In genomic region chr12:77299910-77300772, GRCh38 we compare ENCODE assay signal across 13 cellular contexts.
DNase-seq lines count a peak whose midpoint lies in the region; ATAC-seq, FAIRE-seq and TF ChIP-seq lines count a peak whose summit lies in the region.
"Had no signal": no experiment of that assay in that cellular context is flagged by ENCODE, and none has a peak within 500 bp of the region (broad histone marks: within the 10 kb centered on the region; RNA-seq: fewer than 3 reads in every experiment).

No MANE protein-coding gene starts in this region.

- H4K8ac ChIP-seq in neuronal stem cell (ENCODE audit: low read depth, low read length): no peak overlapping the region

- H2AK5ac ChIP-seq in neuronal stem cell (ENCODE audit: low read depth, low read length): no peak overlapping the region

- H3K9ac ChIP-seq in endothelial cell of umbilical vein (replicated peaks; ENCODE audit: extremely low read depth, insufficient read depth, low read length) (no peak overlapping the region), neuronal stem cell (ENCODE audit: low read depth, low read length, poor library complexity) (no peak overlapping the region)

- CTCF ChIA-PET in Panc1 (lab: Charles Lee): no interaction called here
- CTCF ChIA-PET in endothelial cell of umbilical vein (lab: Charles Lee): interaction anchor here (1.2 kb wide), 1 partner anchor 25 kb away, joined by 7 read pairs; no protein-coding TSS in a partner anchor

- dilution Hi-C loops in endothelial cell of umbilical vein (cut with MboI; ENCODE audit: extremely low pct_ligation_motif_present, low sequenced_read_pairs): no loop called here

- no peaks in the 10 kb centered on the region for H3K79me1 ChIP-seq in neuronal stem cell (ENCODE audit: low read depth, low read length)

- no peak for FAIRE-seq in endothelial cell of umbilical vein (lab: Jason Lieb, UNC)
- no peak for FAIRE-seq in frontal cortex (lab: Jason Lieb, UNC)

- H2AFZ ChIP-seq in endothelial cell of umbilical vein (ENCODE audit: low read depth, low read length): no peak overlapping the region
- no peak overlapping the region for H2AFZ ChIP-seq in osteoblast (ENCODE audit: low read length)
- no peak overlapping the region for H2AFZ ChIP-seq in neuronal stem cell (ENCODE audit: low read length)

- H3K4me3 ChIP-seq in Panc1 (ENCODE audit: low read depth in 2 of 2, low read length in 2 of 2) (no peak overlapping the region), endothelial cell of umbilical vein (replicated peaks in 1 of 3; ENCODE audit: insufficient read depth in 1 of 3, low read depth in 1 of 3, low read length in 3 of 3) (no peak overlapping the region), osteoblast (ENCODE audit: insufficient read depth, low read length) (no peak overlapping the region), HAP-1 (no peak overlapping the region), neuronal stem cell (ENCODE audit: low read length in 2 of 2) (no peak overlapping the region)
- H3K4me3 ChIP-seq: Peyer's patch, sigmoid colon, thoracic aorta had no signal

- intact Hi-C loops in Panc1 (cut with micrococcal nuclease; ENCODE audit: unreplicated experiment): no loop called here
- intact Hi-C loops in endothelial cell of umbilical vein (cut with micrococcal nuclease): no loop called here

- DNase-seq in EL: peak; percentile 72
- peak; percentile 56 for DNase-seq in Panc1 (ENCODE audit: low read depth, low spot score)
- DNase-seq in endothelial cell of umbilical vein (ENCODE audit: low read depth, low spot score): peak; percentile 45
- peak; percentile 74 for DNase-seq in osteoblast (ENCODE audit: insufficient read length, low spot score, missing footprints)
- no peak for DNase-seq in HAP-1 (ENCODE audit: low spot score in 2 of 2)
- no peak for DNase-seq in frontal cortex (ENCODE audit: low spot score in 2 of 2)
- no peak for DNase-seq in neuronal stem cell (ENCODE audit: low spot score)
- DNase-seq: MV-4-11, NCI-H2227 treated with DMSO at 0.1 percent for 48 hours, Peyer's patch, sigmoid colon had no signal

- H3K9me3 ChIP-seq in Panc1 (ENCODE audit: control insufficient read depth, insufficient read depth, low read depth, low read length) (no peaks in the 10 kb centered on the region), endothelial cell of umbilical vein (replicated peaks; ENCODE audit: control insufficient read depth, insufficient read depth, low read length) (no peaks in the 10 kb centered on the region), osteoblast (ENCODE audit: low read depth, low read length) (no peaks in the 10 kb centered on the region), HAP-1 (no peaks in the 10 kb centered on the region), neuronal stem cell (replicated peaks in 1 of 2; ENCODE audit: control insufficient read depth in 2 of 2, insufficient read depth in 1 of 2, low read depth in 1 of 2, low read length in 2 of 2) (no peaks in the 10 kb centered on the region)
- H3K9me3 ChIP-seq: Peyer's patch, sigmoid colon, thoracic aorta had no signal

- H3K27me3 ChIP-seq in Panc1 (ENCODE audit: control insufficient read depth, insufficient read depth, low read length): no peaks in the 10 kb centered on the region
- H3K27me3 ChIP-seq in endothelial cell of umbilical vein (ENCODE audit: control insufficient read depth in 2 of 2, insufficient read depth in 2 of 2, low read length in 2 of 2): no peaks in the 10 kb centered on the region
- no peaks in the 10 kb centered on the region for H3K27me3 ChIP-seq in osteoblast (ENCODE audit: insufficient read depth, low read length)
- H3K27me3 ChIP-seq in HAP-1 (ENCODE audit: low read depth): 0 out of 2 replicates have a peak, but pooled peaks cover 5% of the 10 kb centered on the region
- H3K27me3 ChIP-seq in neuronal stem cell (ENCODE audit: control insufficient read depth in 3 of 3, insufficient read depth in 3 of 3, low read depth in 1 of 3, low read length in 3 of 3): peaks cover 0 to 4% (median 0%) of the 10 kb centered on the region in 3 experiments
- H3K27me3 ChIP-seq: Peyer's patch, sigmoid colon had no signal

- no peak overlapping the region for H2BK15ac ChIP-seq in neuronal stem cell (ENCODE audit: low read length)

- H3K4ac ChIP-seq in neuronal stem cell (ENCODE audit: low read length): no peak overlapping the region

- peak; percentile 78 for ATAC-seq in Panc1
- no peak for ATAC-seq in HG03280 (IDR thresholded peaks at IDR 0.05; ENCODE audit: unreplicated experiment)

- H3K4me2 ChIP-seq in endothelial cell of umbilical vein (ENCODE audit: insufficient read depth, low read length) (no peak overlapping the region), osteoblast (ENCODE audit: insufficient read depth, low read length) (peak overlapping the region; percentile 51), neuronal stem cell (ENCODE audit: insufficient read depth, low read length, poor library complexity, severe bottlenecking) (no peak overlapping the region)

- H2BK12ac ChIP-seq in neuronal stem cell (ENCODE audit: low read length): no peak overlapping the region

- no peak overlapping the region for H3K23ac ChIP-seq in neuronal stem cell (ENCODE audit: low read depth, low read length, poor library complexity)

- BruUV-seq in Panc1 (replicated peaks; lab: Mats Ljungman, UMichigan) (no TSS peak), endothelial cell of umbilical vein (replicated peaks; lab: Mats Ljungman, UMichigan) (no TSS peak)

- H3K79me2 ChIP-seq in endothelial cell of umbilical vein (ENCODE audit: control insufficient read depth, insufficient read depth, low read length): no peaks in the 10 kb centered on the region
- H3K79me2 ChIP-seq in osteoblast (ENCODE audit: insufficient read depth, low read length): no peaks in the 10 kb centered on the region

- H2BK5ac ChIP-seq in neuronal stem cell (ENCODE audit: low read length): no peak overlapping the region

- H4K91ac ChIP-seq in neuronal stem cell (ENCODE audit: low read depth, low read length, poor library complexity): no peak overlapping the region

- H2BK120ac ChIP-seq in neuronal stem cell (ENCODE audit: low read depth, low read length): no peak overlapping the region

- TF ChIP-seq CTCF in Panc1 (IDR thresholded peaks at IDR 0.05) (no peak), endothelial cell of umbilical vein (IDR thresholded peaks at IDR 0.05; ENCODE audit: extremely low read depth in 1 of 2, insufficient read depth in 1 of 2, low read depth in 1 of 2, low read length in 2 of 2) (no peak), osteoblast (IDR thresholded peaks at IDR 0.05; ENCODE audit: extremely low read depth, low read depth, low read length) (no peak)

- H3K36me3 ChIP-seq in Panc1 (ENCODE audit: control insufficient read depth, insufficient read depth, low read length) (no peaks in the 10 kb centered on the region), endothelial cell of umbilical vein (ENCODE audit: control insufficient read depth in 2 of 2, extremely low read depth in 1 of 2, insufficient read depth in 2 of 2, low read length in 2 of 2) (no peaks in the 10 kb centered on the region), osteoblast (ENCODE audit: insufficient read depth, low read length) (no peaks in the 10 kb centered on the region), HAP-1 (replicated peaks) (no peaks in the 10 kb centered on the region), neuronal stem cell (replicated peaks in 1 of 2; ENCODE audit: control insufficient read depth in 2 of 2, insufficient read depth in 2 of 2, low read length in 2 of 2) (no peaks in the 10 kb centered on the region)
- H3K36me3 ChIP-seq: Peyer's patch, sigmoid colon, thoracic aorta had no signal

- 100% methylated on average over 1 of the region's 4 CpGs; no CpG with 5 or more reads in 1 of the 2 donors for WGBS in neuronal stem cell (ENCODE audit: extremely low coverage in 2 of 2, insufficient read length in 2 of 2, insufficient replicate concordance in 1 of 2), 2 donors

- H3K27ac ChIP-seq in Panc1 (ENCODE audit: low read length) (no peak overlapping the region), endothelial cell of umbilical vein (ENCODE audit: insufficient read depth, low read depth, low read length) (no peak overlapping the region), osteoblast (ENCODE audit: low read depth, low read length) (peak overlapping the region; percentile 72), neuronal stem cell (replicated peaks; ENCODE audit: low read length) (no peak overlapping the region)
- H3K27ac ChIP-seq: Peyer's patch, sigmoid colon, thoracic aorta had no signal

- in situ Hi-C loops in Panc1 (cut with HindIII; ENCODE audit: low pct_unique_long_range_greater_than_20kb, low sequenced_read_pairs) (no loop called here), HAP-1 (cut with MboI; ENCODE audit: low sequenced_read_pairs) (no loop called here)

- TF ChIP-seq POLR2A in endothelial cell of umbilical vein (IDR thresholded peaks at IDR 0.05; ENCODE audit: low read depth, low read length): no peak

- H3K9me1 ChIP-seq in endothelial cell of umbilical vein (replicated peaks; ENCODE audit: control insufficient read depth, extremely low read depth, insufficient read depth, low read length): no peaks in the 10 kb centered on the region

- H4K20me1 ChIP-seq in endothelial cell of umbilical vein (replicated peaks; ENCODE audit: control insufficient read depth, extremely low read depth, insufficient read depth, low read length) (no peaks in the 10 kb centered on the region), osteoblast (ENCODE audit: insufficient read depth, low read length) (no peaks in the 10 kb centered on the region)

- no peaks in the 10 kb centered on the region for H3K4me1 ChIP-seq in Panc1 (ENCODE audit: control insufficient read depth, insufficient read depth, low read length)
- peaks cover 6% of the 10 kb centered on the region for H3K4me1 ChIP-seq in endothelial cell of umbilical vein (ENCODE audit: control insufficient read depth, extremely low read depth, insufficient read depth, low read length)
- peaks cover 24% of the 10 kb centered on the region for H3K4me1 ChIP-seq in osteoblast (ENCODE audit: insufficient read depth, low read length)
- H3K4me1 ChIP-seq in HAP-1: no peaks in the 10 kb centered on the region
- H3K4me1 ChIP-seq in neuronal stem cell (ENCODE audit: control insufficient read depth in 2 of 2, insufficient read depth in 1 of 2, low read depth in 1 of 2, low read length in 2 of 2): no peaks in the 10 kb centered on the region
- H3K4me1 ChIP-seq: Peyer's patch, sigmoid colon had no signal

- no peak overlapping the region for H3K18ac ChIP-seq in neuronal stem cell (ENCODE audit: low read length)

- no peak overlapping the region for H3K14ac ChIP-seq in neuronal stem cell (ENCODE audit: low read length)

- POLR2A ChIA-PET in Panc1 (lab: Charles Lee) (interaction anchor here (0.7 kb wide), 1 partner anchor 39 kb away, joined by 4 read pairs; no protein-coding TSS in a partner anchor), endothelial cell of umbilical vein (lab: Charles Lee) (no interaction called here)

TF ChIP-seq in endothelial cell of umbilical vein, 7 proteins besides CTCF, POLR2A, EP300 and RAD21 (continues in another document):
- TF ChIP-seq POLR2AphosphoS5 (IDR thresholded peaks at IDR 0.05; ENCODE audit: insufficient read depth, low read depth, low read length) (no peak), MYC (IDR thresholded peaks at IDR 0.05; ENCODE audit: low read depth, low read length) (no peak), FOS (IDR thresholded peaks at IDR 0.05; ENCODE audit: borderline replicate concordance, insufficient read depth, low read length) (peak; percentile 72)

Comparison
In these comparisons a context has a peak if more than half of its experiments do, and no peak if none do; other contexts are left out.
1. DNase-seq: peak in EL (single experiment), Panc1 (single experiment), endothelial cell of umbilical vein (single experiment) and osteoblast (single experiment); none in HAP-1 (0 of 2), frontal cortex (0 of 2) and neuronal stem cell (single experiment).